23 cellular contexts compared by ENCODE assay signal in genomic region chr9:128231638-128232568, GRCh38. TPM values are rescaled to one million over a fixed set of nuclear protein-coding genes. Genes with fewer than 3 reads are reported as not detected.
A peak's percentile ranks its signal among the peaks of the same experiment; 100 is the strongest.
DNase-seq lines count a peak whose midpoint lies in the region; ATAC-seq, FAIRE-seq and TF ChIP-seq lines count a peak whose summit lies in the region.
"Had no signal": no experiment of that assay in that cellular context is flagged by ENCODE, and none has a peak within 500 bp of the region (broad histone marks: within the 10 kb centered on the region; RNA-seq: fewer than 3 reads in every experiment).

No MANE protein-coding gene starts in this region.

- WGBS in right cardiac atrium: 69% methylated on average over 16 of the region's 16 CpGs

- no peaks in the 10 kb centered on the region for H3K27me3 ChIP-seq in astrocyte (ENCODE audit: insufficient read depth, low read length)
- no peaks in the 10 kb centered on the region for H3K27me3 ChIP-seq in right cardiac atrium (ENCODE audit: control insufficient read depth, insufficient read depth)
- peaks cover 0 to 8% (median 4%) of the 10 kb centered on the region in 5 donors for H3K27me3 ChIP-seq in subcutaneous abdominal adipose tissue (ENCODE audit: control insufficient read depth in 5 of 5, insufficient read depth in 4 of 5, low read length in 5 of 5)
- H3K27me3 ChIP-seq in naive thymus-derived CD4-positive, alpha-beta T cell (ENCODE audit: control insufficient read depth in 2 of 2, insufficient read depth in 2 of 2, low read length in 2 of 2): no peaks in the 10 kb centered on the region
- H3K27me3 ChIP-seq: foreskin keratinocyte, uterus had no signal

- POLR2A ChIA-PET in activated CD8-positive, alpha-beta T cell treated with anti-CD3 and anti-CD28 coated beads for 36 hours (lab: Charles Lee): no interaction called here
- POLR2A ChIA-PET in activated CD8-positive, alpha-beta T cell treated with anti-CD3 and anti-CD28 coated beads, Interleukin-2, amount 10 ng/mL, durations not matched to agents 7 days and 5 days (lab: Charles Lee): no interaction called here
- POLR2A ChIA-PET in naive thymus-derived CD4-positive, alpha-beta T cell (lab: Charles Lee): no interaction called here

- no peaks in the 10 kb centered on the region for H3K27me3 Mint-ChIP-seq in activated CD8-positive, alpha-beta T cell treated with anti-CD3 and anti-CD28 coated beads for 36 hours
- H3K27me3 Mint-ChIP-seq in activated CD8-positive, alpha-beta T cell treated with anti-CD3 and anti-CD28 coated beads, Interleukin-2, amount 10 ng/mL, durations not matched to agents 7 days and 5 days (ENCODE audit: low read depth): no peaks in the 10 kb centered on the region
- no peaks in the 10 kb centered on the region for H3K27me3 Mint-ChIP-seq in astrocyte (ENCODE audit: low read depth, unreplicated experiment)
- H3K27me3 Mint-ChIP-seq in naive thymus-derived CD4-positive, alpha-beta T cell: peaks cover 0 to 5% (median 0%) of the 10 kb centered on the region in 5 donors
- H3K27me3 Mint-ChIP-seq in effector memory CD8-positive, alpha-beta T cell: peaks cover 8 to 17% of the 10 kb centered on the region in 2 donors
- H3K27me3 Mint-ChIP-seq: activated T-cell treated with anti-CD3 and anti-CD28 coated beads, Interleukin-2, amount 50 U/mL, for 24 hours had no signal

- H2AFZ ChIP-seq in astrocyte (ENCODE audit: low read depth, low read length): no peak overlapping the region

- H3K9ac ChIP-seq in astrocyte (ENCODE audit: low read length) (no peak overlapping the region), subcutaneous abdominal adipose tissue (ENCODE audit: low read length in 5 of 5) (no peak overlapping the region)

- no peak for DNase-seq in activated CD8-positive, alpha-beta T cell treated with anti-CD3 and anti-CD28 coated beads for 36 hours
- no peak for DNase-seq in activated CD8-positive, alpha-beta T cell treated with anti-CD3 and anti-CD28 coated beads, Interleukin-2, amount 10 ng/mL, durations not matched to agents 7 days and 5 days
- DNase-seq in astrocyte (ENCODE audit: low read depth) (no peak), right cardiac atrium (peak in 1 of 3 donors; percentile 64)
- DNase-seq in naive thymus-derived CD4-positive, alpha-beta T cell: no peak
- no peak for DNase-seq in effector memory CD8-positive, alpha-beta T cell
- DNase-seq: activated naive CD4-positive, alpha-beta T cell treated with anti-CD3 and anti-CD28 coated beads, Interleukin-2, amount 50 U/mL, for 16 hours; activated T-cell treated with anti-CD3 and anti-CD28 coated beads, Interleukin-2, amount 50 U/mL, for 24 hours; DMS 273 treated with DMSO at 0.1 percent for 48 hours; foreskin keratinocyte; H7; Karpas-422; left cardiac atrium; NCI-H1092; NCI-H524; stimulated activated naive B cell treated with anti-CD40 and anti-IgM and Interleukin-4, amounts not matched to agents 10 μg/mL and 1 μg/mL and 100 μg/mL, for 72 hours; SW 1271; uterus had no signal

- no peaks in the 10 kb centered on the region for H4K20me1 ChIP-seq in astrocyte (ENCODE audit: insufficient read depth, low read length)

- H3K27ac ChIP-seq in astrocyte (ENCODE audit: low read depth, low read length) (no peak overlapping the region), right cardiac atrium (ENCODE audit: low read length) (no peak overlapping the region), subcutaneous abdominal adipose tissue (ENCODE audit: low read depth, low read length) (peak overlapping the region; percentile 15)
- H3K27ac ChIP-seq in naive thymus-derived CD4-positive, alpha-beta T cell (ENCODE audit: low read depth, low read length): no peak overlapping the region
- H3K27ac ChIP-seq: foreskin keratinocyte, uterus had no signal

- peaks cover 2% of the 10 kb centered on the region for H3K4me1 Mint-ChIP-seq in activated CD8-positive, alpha-beta T cell treated with anti-CD3 and anti-CD28 coated beads for 36 hours (ENCODE audit: low read depth)
- no peaks in the 10 kb centered on the region for H3K4me1 Mint-ChIP-seq in activated CD8-positive, alpha-beta T cell treated with anti-CD3 and anti-CD28 coated beads, Interleukin-2, amount 10 ng/mL, durations not matched to agents 7 days and 5 days (ENCODE audit: low read depth)
- no peaks in the 10 kb centered on the region for H3K4me1 Mint-ChIP-seq in astrocyte (ENCODE audit: low read depth, unreplicated experiment)
- H3K4me1 Mint-ChIP-seq in naive thymus-derived CD4-positive, alpha-beta T cell: no peaks in the 10 kb centered on the region
- no peaks in the 10 kb centered on the region for H3K4me1 Mint-ChIP-seq in effector memory CD8-positive, alpha-beta T cell (ENCODE audit: low read depth in 2 of 2)
- H3K4me1 Mint-ChIP-seq: stimulated activated naive B cell treated with anti-CD40 and anti-IgM and Interleukin-4, amounts not matched to agents 10 μg/mL and 1 μg/mL and 100 μg/mL, for 72 hours had no signal

- no peaks in the 10 kb centered on the region for H3K9me3 Mint-ChIP-seq in activated CD8-positive, alpha-beta T cell treated with anti-CD3 and anti-CD28 coated beads for 36 hours
- H3K9me3 Mint-ChIP-seq in activated CD8-positive, alpha-beta T cell treated with anti-CD3 and anti-CD28 coated beads, Interleukin-2, amount 10 ng/mL, durations not matched to agents 7 days and 5 days (ENCODE audit: insufficient read depth): no peaks in the 10 kb centered on the region
- H3K9me3 Mint-ChIP-seq in astrocyte (ENCODE audit: unreplicated experiment): peaks cover 2% of the 10 kb centered on the region
- no peaks in the 10 kb centered on the region for H3K9me3 Mint-ChIP-seq in naive thymus-derived CD4-positive, alpha-beta T cell
- H3K9me3 Mint-ChIP-seq in effector memory CD8-positive, alpha-beta T cell: no peaks in the 10 kb centered on the region
- H3K9me3 Mint-ChIP-seq: activated T-cell treated with anti-CD3 and anti-CD28 coated beads, Interleukin-2, amount 50 U/mL, for 24 hours; neural crest cell; stimulated activated naive B cell treated with anti-CD40 and anti-IgM and Interleukin-4, amounts not matched to agents 10 μg/mL and 1 μg/mL and 100 μg/mL, for 72 hours had no signal

- peak; percentile 27 for ATAC-seq in activated CD8-positive, alpha-beta T cell treated with anti-CD3 and anti-CD28 coated beads for 36 hours
- no peak for ATAC-seq in activated CD8-positive, alpha-beta T cell treated with anti-CD3 and anti-CD28 coated beads, Interleukin-2, amount 10 ng/mL, durations not matched to agents 7 days and 5 days
- ATAC-seq in right cardiac atrium: peak; percentile 42 to 80
- no peak for ATAC-seq in naive thymus-derived CD4-positive, alpha-beta T cell
- no peak for ATAC-seq in effector memory CD8-positive, alpha-beta T cell (replicated peaks)
- no peak for ATAC-seq in GM19463 (IDR thresholded peaks at IDR 0.05; ENCODE audit: unreplicated experiment)
- ATAC-seq: foreskin keratinocyte; stimulated activated naive B cell treated with anti-CD40 and anti-IgM and Interleukin-4, amounts not matched to agents 10 μg/mL and 1 μg/mL and 100 μg/mL, for 72 hours had no signal

- H3K36me3 ChIP-seq in astrocyte (ENCODE audit: insufficient read depth, low read length) (no peaks in the 10 kb centered on the region), subcutaneous abdominal adipose tissue (ENCODE audit: control insufficient read depth in 5 of 5, insufficient read depth in 5 of 5, low read length in 5 of 5) (peaks cover 0 to 2% (median 0%) of the 10 kb centered on the region in 5 donors)
- no peaks in the 10 kb centered on the region for H3K36me3 ChIP-seq in naive thymus-derived CD4-positive, alpha-beta T cell (ENCODE audit: control insufficient read depth in 2 of 3, insufficient read depth in 3 of 3, low read length in 3 of 3)
- H3K36me3 ChIP-seq: uterus had no signal

- H3K4me1 ChIP-seq in astrocyte (ENCODE audit: insufficient read depth, low read length): no peaks in the 10 kb centered on the region
- no peaks in the 10 kb centered on the region for H3K4me1 ChIP-seq in right cardiac atrium (ENCODE audit: control insufficient read depth, insufficient read depth, low read length)
- no peaks in the 10 kb centered on the region for H3K4me1 ChIP-seq in subcutaneous abdominal adipose tissue (ENCODE audit: control insufficient read depth in 5 of 5, insufficient read depth in 5 of 5, low read length in 5 of 5)
- no peaks in the 10 kb centered on the region for H3K4me1 ChIP-seq in naive thymus-derived CD4-positive, alpha-beta T cell (ENCODE audit: control insufficient read depth in 2 of 2, insufficient read depth in 2 of 2, low read length in 2 of 2)
- H3K4me1 ChIP-seq: foreskin keratinocyte, uterus had no signal

- H3K36me3 Mint-ChIP-seq in activated CD8-positive, alpha-beta T cell treated with anti-CD3 and anti-CD28 coated beads for 36 hours (ENCODE audit: low read depth): no peaks in the 10 kb centered on the region
- H3K36me3 Mint-ChIP-seq in activated CD8-positive, alpha-beta T cell treated with anti-CD3 and anti-CD28 coated beads, Interleukin-2, amount 10 ng/mL, durations not matched to agents 7 days and 5 days (ENCODE audit: low read depth): no peaks in the 10 kb centered on the region
- H3K36me3 Mint-ChIP-seq in astrocyte (ENCODE audit: low read depth, unreplicated experiment): peaks cover 7% of the 10 kb centered on the region
- H3K36me3 Mint-ChIP-seq in naive thymus-derived CD4-positive, alpha-beta T cell: no peaks in the 10 kb centered on the region
- H3K36me3 Mint-ChIP-seq in effector memory CD8-positive, alpha-beta T cell (ENCODE audit: insufficient read depth): no peaks in the 10 kb centered on the region
- H3K36me3 Mint-ChIP-seq: stimulated activated naive B cell treated with anti-CD40 and anti-IgM and Interleukin-4, amounts not matched to agents 10 μg/mL and 1 μg/mL and 100 μg/mL, for 72 hours had no signal

- TF ChIP-seq CTCF in activated CD8-positive, alpha-beta T cell treated with anti-CD3 and anti-CD28 coated beads for 36 hours (IDR thresholded peaks at IDR 0.05): no peak
- TF ChIP-seq CTCF in astrocyte (IDR thresholded peaks at IDR 0.05; ENCODE audit: insufficient read depth, low read depth, low read length): no peak

- CTCF ChIA-PET in activated CD8-positive, alpha-beta T cell treated with anti-CD3 and anti-CD28 coated beads for 36 hours (lab: Charles Lee): no interaction called here
- CTCF ChIA-PET in activated CD8-positive, alpha-beta T cell treated with anti-CD3 and anti-CD28 coated beads, Interleukin-2, amount 10 ng/mL, durations not matched to agents 7 days and 5 days (lab: Charles Lee): no interaction called here
- CTCF ChIA-PET in naive thymus-derived CD4-positive, alpha-beta T cell (lab: Charles Lee): interaction anchor here (0.6 kb wide), 1 partner anchor 53 kb away, joined by 3 read pairs; no protein-coding TSS in a partner anchor

- H3K4me2 ChIP-seq in astrocyte (ENCODE audit: low read length): no peak overlapping the region

- no peak for FAIRE-seq in astrocyte (lab: Jason Lieb, UNC)
- FAIRE-seq: endometrium, G401.6 had no signal

- no peak overlapping the region for H3K4me3 Mint-ChIP-seq in activated CD8-positive, alpha-beta T cell treated with anti-CD3 and anti-CD28 coated beads for 36 hours
- no peak overlapping the region for H3K4me3 Mint-ChIP-seq in activated CD8-positive, alpha-beta T cell treated with anti-CD3 and anti-CD28 coated beads, Interleukin-2, amount 10 ng/mL, durations not matched to agents 7 days and 5 days
- H3K4me3 Mint-ChIP-seq in astrocyte (ENCODE audit: unreplicated experiment): no peak overlapping the region
- no peak overlapping the region for H3K4me3 Mint-ChIP-seq in naive thymus-derived CD4-positive, alpha-beta T cell
- H3K4me3 Mint-ChIP-seq in effector memory CD8-positive, alpha-beta T cell: no peak overlapping the region
- H3K4me3 Mint-ChIP-seq: activated T-cell treated with anti-CD3 and anti-CD28 coated beads, Interleukin-2, amount 50 U/mL, for 24 hours; neural crest cell; stimulated activated naive B cell treated with anti-CD40 and anti-IgM and Interleukin-4, amounts not matched to agents 10 μg/mL and 1 μg/mL and 100 μg/mL, for 72 hours had no signal

- intact Hi-C loops in activated CD8-positive, alpha-beta T cell treated with anti-CD3 and anti-CD28 coated beads for 36 hours (cut with micrococcal nuclease): no loop called here
- intact Hi-C loops in right cardiac atrium (cut with DNase I): no loop called here
- intact Hi-C loops in naive thymus-derived CD4-positive, alpha-beta T cell (cut with micrococcal nuclease): no loop called here

- no peaks in the 10 kb centered on the region for H3K79me2 ChIP-seq in astrocyte (ENCODE audit: insufficient read depth, low read length)

- H3K27ac Mint-ChIP-seq in activated CD8-positive, alpha-beta T cell treated with anti-CD3 and anti-CD28 coated beads for 36 hours: no peak overlapping the region
- H3K27ac Mint-ChIP-seq in activated CD8-positive, alpha-beta T cell treated with anti-CD3 and anti-CD28 coated beads, Interleukin-2, amount 10 ng/mL, durations not matched to agents 7 days and 5 days: no peak overlapping the region
- H3K27ac Mint-ChIP-seq in astrocyte (ENCODE audit: unreplicated experiment): peak overlapping the region; percentile 12
- H3K27ac Mint-ChIP-seq in naive thymus-derived CD4-positive, alpha-beta T cell: no peak overlapping the region
- no peak overlapping the region for H3K27ac Mint-ChIP-seq in effector memory CD8-positive, alpha-beta T cell
- H3K27ac Mint-ChIP-seq: activated T-cell treated with anti-CD3 and anti-CD28 coated beads, Interleukin-2, amount 50 U/mL, for 24 hours had no signal

- H3K9me3 ChIP-seq in astrocyte (ENCODE audit: insufficient read depth, low read depth, low read length) (no peaks in the 10 kb centered on the region), right cardiac atrium (ENCODE audit: control insufficient read depth, low read length) (no peaks in the 10 kb centered on the region), subcutaneous abdominal adipose tissue (ENCODE audit: control insufficient read depth in 5 of 5, low read length in 5 of 5) (no peaks in the 10 kb centered on the region)
- no peaks in the 10 kb centered on the region for H3K9me3 ChIP-seq in naive thymus-derived CD4-positive, alpha-beta T cell (ENCODE audit: control insufficient read depth in 2 of 3, low read length in 3 of 3)
- H3K9me3 ChIP-seq: uterus had no signal

- H3K4me3 ChIP-seq in astrocyte (ENCODE audit: insufficient read depth, low read depth, low read length) (no peak overlapping the region), right cardiac atrium (ENCODE audit: low read length) (no peak overlapping the region), subcutaneous abdominal adipose tissue (ENCODE audit: low read depth in 1 of 5, low read length in 5 of 5) (no peak overlapping the region)
- no peak overlapping the region for H3K4me3 ChIP-seq in naive thymus-derived CD4-positive, alpha-beta T cell (ENCODE audit: low read length)
- H3K4me3 ChIP-seq: uterus had no signal

RNA-seq across cellular contexts. Expression of gene DNM1, which starts 28.7 kb away (rescaled TPM):
- under 1 TPM; 0.36 to 0.59 TPM for total RNA-seq in activated CD8-positive, alpha-beta T cell treated with anti-CD3 and anti-CD28 coated beads for 36 hours
- under 1 TPM; 0.21 to 0.29 TPM for total RNA-seq in activated CD8-positive, alpha-beta T cell treated with anti-CD3 and anti-CD28 coated beads, Interleukin-2, amount 10 ng/mL, durations not matched to agents 7 days and 5 days
- 29.7 and 37.6 TPM in 2 replicates for total RNA-seq in astrocyte
- total RNA-seq in right cardiac atrium: 1 to 10 TPM; 4.4 to 7.4 (median 5.8) TPM
- polyA plus RNA-seq in right cardiac atrium: 6.0 TPM
- total RNA-seq in naive thymus-derived CD4-positive, alpha-beta T cell: 1 to 10 TPM in 2 of 5 experiments, under 1 TPM in 3; 0.24 to 2.0 (median 0.94) TPM
- under 1 TPM in 1 of 2 donors, not detected in 1; 0.24 TPM for polyA plus RNA-seq in naive thymus-derived CD4-positive, alpha-beta T cell

RNA-seq across cellular contexts. Expression of gene CIZ1, which starts 40.5 kb away (rescaled TPM):
- total RNA-seq in activated CD8-positive, alpha-beta T cell treated with anti-CD3 and anti-CD28 coated beads for 36 hours: 10 to 100 TPM; 75.7 to 77.1 TPM
- 100 to 1,000 TPM; 121 to 127 TPM for total RNA-seq in activated CD8-positive, alpha-beta T cell treated with anti-CD3 and anti-CD28 coated beads, Interleukin-2, amount 10 ng/mL, durations not matched to agents 7 days and 5 days
- total RNA-seq in astrocyte (110 and 117 TPM in 2 replicates), right cardiac atrium (10 to 100 TPM; 75.9 to 81.5 (median 81.0) TPM)
- polyA plus RNA-seq in right cardiac atrium: 39.0 TPM
- 100 to 1,000 TPM; 110 to 163 (median 142) TPM for total RNA-seq in naive thymus-derived CD4-positive, alpha-beta T cell
- polyA plus RNA-seq in naive thymus-derived CD4-positive, alpha-beta T cell: 10 to 100 TPM; 11.2 to 38.2 TPM

RNA-seq across cellular contexts. Expression of gene GOLGA2, which starts 43.9 kb away (rescaled TPM):
- 10 to 100 TPM; 29.8 to 34.6 TPM for total RNA-seq in activated CD8-positive, alpha-beta T cell treated with anti-CD3 and anti-CD28 coated beads for 36 hours
- total RNA-seq in activated CD8-positive, alpha-beta T cell treated with anti-CD3 and anti-CD28 coated beads, Interleukin-2, amount 10 ng/mL, durations not matched to agents 7 days and 5 days: 10 to 100 TPM; 57.9 to 58.8 TPM
- total RNA-seq in astrocyte (105 and 117 TPM in 2 replicates), right cardiac atrium (100 to 1,000 TPM in 2 of 4 donors, 10 to 100 TPM in 2; 85.6 to 124 (median 101) TPM)
- polyA plus RNA-seq in right cardiac atrium: 84.2 TPM
- 10 to 100 TPM; 56.5 to 76.6 (median 70.6) TPM for total RNA-seq in naive thymus-derived CD4-positive, alpha-beta T cell
- 1 to 10 TPM; 6.0 to 7.4 TPM for polyA plus RNA-seq in naive thymus-derived CD4-positive, alpha-beta T cell

RNA-seq across cellular contexts. Expression of gene SWI5, which starts 44.2 kb away (rescaled TPM):
- total RNA-seq in activated CD8-positive, alpha-beta T cell treated with anti-CD3 and anti-CD28 coated beads for 36 hours: 10 to 100 TPM; 12.4 to 13.3 TPM
- 10 to 100 TPM; 12.2 to 13.7 TPM for total RNA-seq in activated CD8-positive, alpha-beta T cell treated with anti-CD3 and anti-CD28 coated beads, Interleukin-2, amount 10 ng/mL, durations not matched to agents 7 days and 5 days
- total RNA-seq in astrocyte (29.2 and 30.8 TPM in 2 replicates), right cardiac atrium (10 to 100 TPM; 18.7 to 22.3 (median 20.5) TPM)
- polyA plus RNA-seq in right cardiac atrium: 33.7 TPM
- 10 to 100 TPM in 2 of 5 experiments, 1 to 10 TPM in 3; 8.7 to 17.4 (median 9.8) TPM for total RNA-seq in naive thymus-derived CD4-positive, alpha-beta T cell
- polyA plus RNA-seq in naive thymus-derived CD4-positive, alpha-beta T cell: 10 to 100 TPM; 34.6 to 36.6 TPM

Comparison
In these comparisons a context has a peak if more than half of its experiments do, and no peak if none do; other contexts are left out.
1. ATAC-seq: peak in activated CD8-positive, alpha-beta T cell treated with anti-CD3 and anti-CD28 coated beads for 36 hours (single experiment) and right cardiac atrium (2 of 2); none in activated CD8-positive, alpha-beta T cell treated with anti-CD3 and anti-CD28 coated beads, Interleukin-2, amount 10 ng/mL, durations not matched to agents 7 days and 5 days (single experiment), naive thymus-derived CD4-positive, alpha-beta T cell (single experiment), effector memory CD8-positive, alpha-beta T cell (single experiment) and GM19463 (single experiment).